Comparison of ENCODE assay signal across 8 cellular contexts in genomic region chr7:43639858-43640491, GRCh38. TPM values are rescaled to one million over a fixed set of nuclear protein-coding genes. Genes with fewer than 3 reads are reported as not detected.
DNase-seq lines count a peak whose midpoint lies in the region; ATAC-seq lines count a peak whose summit lies in the region.

No MANE protein-coding gene starts in this region.

- H3K9ac ChIP-seq in muscle layer of colon (ENCODE audit: low read length): no peak overlapping the region

- H3K4me3 ChIP-seq in muscle layer of colon (ENCODE audit: low read depth in 1 of 2, low read length in 2 of 2): peak overlapping the region in 1 of 2 donors; percentile 4

- H3K36me3 ChIP-seq in muscle layer of colon (ENCODE audit: insufficient read depth, low read length): peaks cover 13% of the 10 kb centered on the region

- H3K27ac ChIP-seq in muscle layer of colon (ENCODE audit: low read depth, low read length): peak overlapping the region; percentile 16

- DNase-seq in GOT3 (lab: John Stamatoyannopoulos, UW) (peak; percentile 32), NCI-H774 (lab: John Stamatoyannopoulos, UW) (peak; percentile 92), ecto neural progenitor cell (ENCODE audit: low spot score) (peak; percentile 73), NOMO-1 treated with dmso at 0.1 percent for 144 hours (lab: John Stamatoyannopoulos, UW; ENCODE audit: unreplicated experiment) (no peak), hippocampal formation (lab: John Stamatoyannopoulos, UW) (no peak), occipital lobe (lab: John Stamatoyannopoulos, UW) (no peak)

- no peaks in the 10 kb centered on the region for H3K9me3 ChIP-seq in muscle layer of colon (ENCODE audit: low read length)

- no peak for ATAC-seq in HG02610 (IDR thresholded peaks at IDR 0.05; ENCODE audit: unreplicated experiment)

- peaks cover 20% of the 10 kb centered on the region for H3K4me1 ChIP-seq in muscle layer of colon (ENCODE audit: insufficient read depth, low read length)

- no peaks in the 10 kb centered on the region for H3K27me3 ChIP-seq in muscle layer of colon (ENCODE audit: control insufficient read depth in 1 of 2, insufficient read depth in 2 of 2, low read length in 2 of 2)

RNA-seq across cellular contexts. Expression of gene STK17A, which starts 57.1 kb away (rescaled TPM):
- total RNA-seq in occipital lobe: 19.3 TPM

Comparison
In these comparisons a context has a peak if more than half of its experiments do, and no peak if none do; other contexts are left out.
1. DNase-seq: peak in GOT3 (single experiment), NCI-H774 (single experiment) and ecto neural progenitor cell (single experiment); none in NOMO-1 treated with dmso at 0.1 percent for 144 hours (single experiment), hippocampal formation (0 of 2) and occipital lobe (single experiment).